In the genomic region with DNA sequence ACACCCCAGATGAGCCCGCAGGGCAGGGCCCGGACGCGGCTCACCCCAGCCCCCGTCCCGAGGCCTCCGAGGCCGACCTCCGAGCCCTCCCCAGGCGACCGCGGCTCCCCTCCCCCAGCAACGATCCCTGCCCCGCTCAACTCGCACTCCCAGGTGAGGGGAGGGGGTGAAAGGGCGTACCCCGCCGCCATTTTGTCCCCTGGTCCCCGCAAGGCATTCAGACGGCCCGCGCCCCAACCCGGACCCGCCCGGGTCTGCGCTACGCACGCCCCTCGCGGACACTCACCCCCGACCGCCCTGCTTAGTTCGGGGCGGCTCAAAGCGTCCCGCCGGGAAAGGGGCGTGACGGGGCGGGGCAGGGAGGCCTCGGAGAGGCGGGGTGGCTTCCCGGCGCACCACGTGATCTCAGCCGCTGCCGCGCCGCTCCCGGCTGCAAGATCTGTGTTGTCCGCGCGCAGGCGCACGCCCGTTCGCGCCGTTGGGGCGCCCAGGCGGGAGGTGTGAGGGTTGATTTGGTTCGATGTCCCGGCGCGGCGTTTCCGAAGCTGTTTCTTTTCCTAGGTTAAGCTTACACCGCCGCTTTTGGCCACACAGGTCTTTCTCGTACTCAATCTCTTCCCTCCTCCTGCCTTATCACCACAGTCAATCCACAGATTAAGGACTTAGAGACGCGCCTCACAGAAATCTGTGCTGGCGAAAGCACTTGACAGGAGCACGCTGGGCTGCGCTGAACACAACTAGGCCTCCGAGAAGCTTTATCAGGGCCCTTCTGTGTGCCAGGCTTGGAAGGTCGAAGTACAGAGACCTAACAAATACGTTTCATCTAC, we compare ENCODE assay signal across 8 cellular contexts. TPM values are rescaled to one million over a fixed set of nuclear protein-coding genes. Genes with fewer than 3 reads are reported as not detected.
DNase-seq lines count a peak whose midpoint lies in the region; ATAC-seq and TF ChIP-seq lines count a peak whose summit lies in the region.

Gene SCAPER, minus strand, starts transcription at position 328 of the 827 bp plus-strand sequence. CDS start 21,523 bp downstream, outside the sequence.

- H3K4me3 ChIP-seq in AG10803 (ENCODE audit: low read length) = peak within 1 kb of the TSS; percentile 82

- H3K36me3 Mint-ChIP-seq in chondrocyte (ENCODE audit: low read depth) = no peaks in the 10 kb centered on the region

- no peaks in the 10 kb centered on the region for H3K9me3 Mint-ChIP-seq in chondrocyte (ENCODE audit: low read depth)

- H3K27me3 Mint-ChIP-seq in chondrocyte (ENCODE audit: low read depth) = no peaks in the 10 kb centered on the region

- TF ChIP-seq CTCF in AG10803 (conservative IDR thresholded peaks at IDR 0.05; ENCODE audit: low read length) (no peak), chondrocyte (IDR thresholded peaks at IDR 0.05) (peak; percentile 25)

- ATAC-seq in GM19035 (IDR thresholded peaks at IDR 0.05; ENCODE audit: unreplicated experiment) (peak; percentile 85), HG03354 (IDR thresholded peaks at IDR 0.05; ENCODE audit: poor library complexity, severe bottlenecking, unreplicated experiment) (peak; percentile 84)

- peaks cover 27% of the 10 kb centered on the region for H3K4me1 Mint-ChIP-seq in chondrocyte (ENCODE audit: low read depth)

- peak within 1 kb of the TSS; percentile 81 for H3K27ac Mint-ChIP-seq in chondrocyte (ENCODE audit: unreplicated experiment)

- H3K4me3 Mint-ChIP-seq in chondrocyte (ENCODE audit: unreplicated experiment) = peak within 1 kb of the TSS; percentile 88

- DNase-seq in AG10803 (ENCODE audit: low read depth) (peak; percentile 84), NCI-H510A (lab: John Stamatoyannopoulos, UW) (peak; percentile 57), chondrocyte (ENCODE audit: low spot score) (peak; percentile 94), kidney glomerular epithelial cell (lab: John Stamatoyannopoulos, UW) (peak; percentile 74)
- DNase-seq in activated CD4-positive, alpha-beta T cell treated with anti-CD3 and anti-CD28 coated beads for 24 hours (ENCODE audit: low read depth in 2 of 2) = peak; percentile 85 to 93
- DNase-seq in stimulated activated CD4-positive, alpha-beta T cell treated with anti-CD3 and anti-CD28 coated beads, Interleukin-15, amount 100 ng/mL, for 48 hours (ENCODE audit: low read depth in 2 of 2) = peak; percentile 81 to 90

RNA-seq across cellular contexts. Expression of gene SCAPER, which starts in this region (rescaled TPM):
- 16.3 to 19.3 TPM (median 17.3 TPM) in 3 replicates for total RNA-seq in chondrocyte

Comparison
In these comparisons a context has a peak if more than half of its experiments do, and no peak if none do; other contexts are left out.
1. Peak in every context shown above with its lines: DNase-seq, ATAC-seq and H3K4me3 ChIP-seq.